In genomic region chr6:157024745-157025144, GRCh38 we compare ENCODE assay signal across 28 cellular contexts.
A peak's percentile ranks its signal among the peaks of the same experiment; 100 is the strongest.
DNase-seq lines count a peak whose midpoint lies in the region; ATAC-seq, FAIRE-seq and TF ChIP-seq lines count a peak whose summit lies in the region.
"Had no signal": no experiment of that assay in that cellular context is flagged by ENCODE, and none has a peak within 500 bp of the region (broad histone marks: within the 10 kb centered on the region; RNA-seq: fewer than 3 reads in every experiment).

No MANE protein-coding gene starts in this region.

- peaks cover 78% of the 10 kb centered on the region for H3K79me2 ChIP-seq in GM23248 (ENCODE audit: insufficient read depth)
- H3K79me2 ChIP-seq in keratinocyte (ENCODE audit: control insufficient read depth, insufficient read depth, low read length): peaks cover 32% of the 10 kb centered on the region

- no peaks in the 10 kb centered on the region for H4K20me1 ChIP-seq in GM23248 (ENCODE audit: insufficient read depth)
- no peaks in the 10 kb centered on the region for H4K20me1 ChIP-seq in keratinocyte (ENCODE audit: control insufficient read depth, extremely low read depth, insufficient read depth, low read length)

- dilution Hi-C loops in keratinocyte (cut with MboI; ENCODE audit: extremely low pct_ligation_motif_present, low sequenced_read_pairs): no loop called here

- intact Hi-C loops in lower leg skin (cut with DNase I; ENCODE audit: low total_unique reads): no loop called here

- FAIRE-seq in keratinocyte (lab: Jason Lieb, UNC): peak; percentile 66
- FAIRE-seq: GM12878 had no signal

- H3K9me1 ChIP-seq in keratinocyte (ENCODE audit: control insufficient read depth, extremely low read depth, insufficient read depth, low read length): no peaks in the 10 kb centered on the region

- H2AFZ ChIP-seq in GM23248 (no peak overlapping the region), keratinocyte (ENCODE audit: control insufficient read depth, low read length) (no peak overlapping the region)

- peaks cover 37% of the 10 kb centered on the region for H3F3A ChIP-seq in GM23248 (ENCODE audit: insufficient read depth)

- H3K4me3 ChIP-seq in GM23248: no peak overlapping the region
- no peak overlapping the region for H3K4me3 ChIP-seq in keratinocyte (ENCODE audit: control insufficient read depth in 2 of 3, extremely low read depth in 1 of 3, insufficient read depth in 2 of 3, low read depth in 1 of 3, low read length in 3 of 3)
- H3K4me3 ChIP-seq in subcutaneous abdominal adipose tissue (ENCODE audit: low read depth in 1 of 5, low read length in 5 of 5): no peak overlapping the region
- H3K4me3 ChIP-seq in lower leg skin (ENCODE audit: low read depth, poor library complexity, severe bottlenecking): no peak overlapping the region
- H3K4me3 ChIP-seq: BLaER1, GM12878, left lung had no signal

- H3K9ac ChIP-seq in GM23248 (no peak overlapping the region), keratinocyte (ENCODE audit: control insufficient read depth, extremely low read depth, insufficient read depth, low read length) (no peak overlapping the region), subcutaneous abdominal adipose tissue (ENCODE audit: low read length in 5 of 5) (no peak overlapping the region)
- H3K9ac ChIP-seq: BLaER1 had no signal

- no peaks in the 10 kb centered on the region for H3K9me3 ChIP-seq in GM23248 (ENCODE audit: low read depth)
- no peaks in the 10 kb centered on the region for H3K9me3 ChIP-seq in keratinocyte (ENCODE audit: control insufficient read depth, low read depth, low read length)
- peaks cover 0 to 4% (median 0%) of the 10 kb centered on the region in 5 donors for H3K9me3 ChIP-seq in subcutaneous abdominal adipose tissue (ENCODE audit: control insufficient read depth in 5 of 5, low read length in 5 of 5)
- H3K9me3 ChIP-seq: BLaER1, neutrophil had no signal

- no peak overlapping the region for H3K4me2 ChIP-seq in GM23248 (ENCODE audit: unreplicated experiment)
- no peak overlapping the region for H3K4me2 ChIP-seq in keratinocyte (ENCODE audit: control insufficient read depth, extremely low read depth, insufficient read depth, low read depth, low read length)

- H3K27ac ChIP-seq in GM23248 (peak overlapping the region; percentile 22), keratinocyte (ENCODE audit: control insufficient read depth, insufficient read depth, low read length) (no peak overlapping the region), subcutaneous abdominal adipose tissue (ENCODE audit: low read depth, low read length) (peak overlapping the region; percentile 60)
- H3K27ac ChIP-seq: BLaER1, HL-60, left lung, neutrophil had no signal

- no peak for ATAC-seq in HG03439 (IDR thresholded peaks at IDR 0.05; ENCODE audit: unreplicated experiment)
- ATAC-seq: activated CD4-positive, CD25-positive, alpha-beta regulatory T cell treated with anti-CD3 and anti-CD28 coated beads, Interleukin-2, amount 50 U/mL, for 24 hours; activated CD8-positive, alpha-beta memory T cell treated with anti-CD3 and anti-CD28 coated beads, Interleukin-2, amount 10 ng/mL, durations not matched to agents 7 days and 5 days; GM12878; left lung; Panc1; sciatic nerve had no signal

- in situ Hi-C loops in GM23248 (cut with MboI): no loop called here

- H3K27me3 ChIP-seq in GM23248 (replicated peaks; ENCODE audit: insufficient read depth) (no peaks in the 10 kb centered on the region), keratinocyte (ENCODE audit: control insufficient read depth, extremely low read depth, insufficient read depth, low read length) (no peaks in the 10 kb centered on the region), subcutaneous abdominal adipose tissue (ENCODE audit: control insufficient read depth in 5 of 5, insufficient read depth in 4 of 5, low read length in 5 of 5) (no peaks in the 10 kb centered on the region)
- H3K27me3 ChIP-seq: BLaER1, left lung, neutrophil had no signal

- no peak for DNase-seq in GM23248
- peak; percentile 44 for DNase-seq in amniotic epithelial cell (ENCODE audit: low read depth)
- DNase-seq in keratinocyte (ENCODE audit: low read depth, low spot score): no peak
- no peak for DNase-seq in lower leg skin (ENCODE audit: low spot score in 2 of 2)
- no peak for DNase-seq in DMS 273 (lab: John Stamatoyannopoulos, UW; ENCODE audit: unreplicated experiment)
- DNase-seq: activated CD4-positive, alpha-beta T cell treated with anti-CD3 and anti-CD28 coated beads, Interleukin-2, amount 50 U/mL, for 4 hours; activated CD8-positive, alpha-beta memory T cell treated with anti-CD3 and anti-CD28 coated beads, Interleukin-2, amount 10 ng/mL, durations not matched to agents 7 days and 5 days; activated T-cell treated with anti-CD3 and anti-CD28 coated beads, Interleukin-2, amount 50 U/mL, for 48 hours; H9; left lung; midbrain; naive B cell; NCI-H146; NCI-H2107; NCI-H345; NCI-H69; Right ventricle myocardium superior; stimulated activated CD4-positive, alpha-beta T cell treated with anti-CD3 and anti-CD28 coated beads, Interleukin-4, amount 100 ng/mL, for 4 hours; T-helper 2 cell had no signal

- no peak for TF ChIP-seq POLR2A in lower leg skin (IDR thresholded peaks at IDR 0.05)

- no peaks in the 10 kb centered on the region for H3K36me3 ChIP-seq in GM23248 (ENCODE audit: low read depth)
- no peaks in the 10 kb centered on the region for H3K36me3 ChIP-seq in keratinocyte (ENCODE audit: control insufficient read depth in 2 of 2, extremely low read depth in 1 of 2, insufficient read depth in 2 of 2, low read length in 2 of 2)
- H3K36me3 ChIP-seq in subcutaneous abdominal adipose tissue (ENCODE audit: control insufficient read depth in 5 of 5, insufficient read depth in 5 of 5, low read length in 5 of 5): no peaks in the 10 kb centered on the region
- H3K36me3 ChIP-seq: left lung, neutrophil had no signal

- H3K4me1 ChIP-seq in GM23248 (ENCODE audit: insufficient read depth) (peaks cover 20% of the 10 kb centered on the region), keratinocyte (ENCODE audit: control insufficient read depth, extremely low read depth, insufficient read depth, low read length) (peaks cover 31% of the 10 kb centered on the region), subcutaneous abdominal adipose tissue (ENCODE audit: control insufficient read depth in 5 of 5, insufficient read depth in 5 of 5, low read length in 5 of 5) (peaks cover 0 to 21% (median 14%) of the 10 kb centered on the region in 5 donors)

- WGBS in GM23248 (ENCODE audit: low coverage in 1 of 2, low lambda C conversion rate in 2 of 2, missing lambda C conversion rate in 2 of 2), 2 experiments: 59 to 66% methylated on average over 3 of the region's 3 CpGs
- WGBS in lower leg skin, 2 donors: 41 to 53% methylated on average over 3 of the region's 3 CpGs

- H3K9me2 ChIP-seq in GM23248 (ENCODE audit: insufficient read depth): no peaks in the 10 kb centered on the region

- no peak for TF ChIP-seq CTCF in keratinocyte (optimal IDR thresholded peaks at IDR 0.05 in 1 of 3, IDR thresholded peaks at IDR 0.05 in 1 of 3, conservative IDR thresholded peaks at IDR 0.05 in 1 of 3; ENCODE audit: extremely low read depth in 1 of 3, insufficient read depth in 2 of 3, low read length in 3 of 3)
- TF ChIP-seq CTCF in lower leg skin (IDR thresholded peaks at IDR 0.05): no peak
